Comparison of ENCODE assay signal across 9 cellular contexts in genomic region chr4:143359794-143360193, GRCh38. TPM values are rescaled to one million over a fixed set of nuclear protein-coding genes. Genes with fewer than 3 reads are reported as not detected.
A peak's percentile ranks its signal among the peaks of the same experiment; 100 is the strongest.
DNase-seq lines count a peak whose midpoint lies in the region; ATAC-seq and TF ChIP-seq lines count a peak whose summit lies in the region.
"Had no signal": no experiment of that assay in that cellular context is flagged by ENCODE, and none has a peak within 500 bp of the region (broad histone marks: within the 10 kb centered on the region; RNA-seq: fewer than 3 reads in every experiment).

No MANE protein-coding gene starts in this region.

- H3K4me1 Mint-ChIP-seq in CD14-positive monocyte: peaks cover 35% of the 10 kb centered on the region
- peaks cover 23% of the 10 kb centered on the region for H3K4me1 Mint-ChIP-seq in activated naive CD8-positive, alpha-beta T cell treated with anti-CD3 and anti-CD28 coated beads for 36 hours

- peaks cover 0 to 4% (median 0%) of the 10 kb centered on the region in 7 donors for H3K9me3 Mint-ChIP-seq in CD14-positive monocyte
- no peaks in the 10 kb centered on the region for H3K9me3 Mint-ChIP-seq in activated naive CD8-positive, alpha-beta T cell treated with anti-CD3 and anti-CD28 coated beads for 36 hours

- peaks cover 66% of the 10 kb centered on the region for H3K4me1 ChIP-seq in muscle layer of colon (ENCODE audit: insufficient read depth, low read length)

- peak overlapping the region; percentile 73 to 91 (median 86) for H3K27ac Mint-ChIP-seq in CD14-positive monocyte
- H3K27ac Mint-ChIP-seq in activated naive CD8-positive, alpha-beta T cell treated with anti-CD3 and anti-CD28 coated beads for 36 hours: peak overlapping the region; percentile 88

- no peak overlapping the region for H3K4me3 ChIP-seq in muscle layer of colon (ENCODE audit: low read depth in 1 of 2, low read length in 2 of 2)

- no peak for TF ChIP-seq CTCF in CD14-positive monocyte (IDR thresholded peaks at IDR 0.05)

- no peaks in the 10 kb centered on the region for H3K27me3 ChIP-seq in muscle layer of colon (ENCODE audit: control insufficient read depth in 1 of 2, insufficient read depth in 2 of 2, low read length in 2 of 2)

- intact Hi-C loops in CD14-positive monocyte (cut with micrococcal nuclease): no loop called here

- H3K36me3 Mint-ChIP-seq in CD14-positive monocyte: peaks cover 5 to 7% of the 10 kb centered on the region in 2 donors
- peaks cover 3% of the 10 kb centered on the region for H3K36me3 Mint-ChIP-seq in activated naive CD8-positive, alpha-beta T cell treated with anti-CD3 and anti-CD28 coated beads for 36 hours

- no peak overlapping the region for H3K9ac ChIP-seq in muscle layer of colon (ENCODE audit: low read length)

- H3K4me3 Mint-ChIP-seq in CD14-positive monocyte: peak overlapping the region in 1 of 2 donors; percentile 60
- H3K4me3 Mint-ChIP-seq in activated naive CD8-positive, alpha-beta T cell treated with anti-CD3 and anti-CD28 coated beads for 36 hours: peak overlapping the region; percentile 33

- peak; percentile 0 for ATAC-seq in HG03066 (IDR thresholded peaks at IDR 0.05; ENCODE audit: low read depth, unreplicated experiment)
- ATAC-seq in GM21367 (IDR thresholded peaks at IDR 0.05; ENCODE audit: unreplicated experiment): no peak

- peak overlapping the region; percentile 17 for H3K27ac ChIP-seq in muscle layer of colon (ENCODE audit: low read depth, low read length)

- no peaks in the 10 kb centered on the region for H3K36me3 ChIP-seq in muscle layer of colon (ENCODE audit: insufficient read depth, low read length)

- DNase-seq in CD14-positive monocyte (ENCODE audit: low spot score) (no peak), UCSD-AML1 (lab: John Stamatoyannopoulos, UW; ENCODE audit: unreplicated experiment) (no peak), ureter (ENCODE audit: low spot score) (no peak), NCI-H1694 treated with DMSO at 0.1 percent for 48 hours (lab: John Stamatoyannopoulos, UW) (no peak)
- DNase-seq in activated naive CD8-positive, alpha-beta T cell treated with anti-CD3 and anti-CD28 coated beads for 36 hours: no peak
- DNase-seq: GF-D8 had no signal

- H3K27me3 Mint-ChIP-seq in CD14-positive monocyte (ENCODE audit: low read depth in 3 of 3): peaks cover 0 to 2% (median 2%) of the 10 kb centered on the region in 3 donors
- no peaks in the 10 kb centered on the region for H3K27me3 Mint-ChIP-seq in activated naive CD8-positive, alpha-beta T cell treated with anti-CD3 and anti-CD28 coated beads for 36 hours

- no peaks in the 10 kb centered on the region for H3K9me3 ChIP-seq in muscle layer of colon (ENCODE audit: low read length)

RNA-seq across cellular contexts. Expression of gene GAB1, which starts 23.1 kb away (rescaled TPM):
- under 1 TPM; 0.55 to 0.69 TPM for polyA plus RNA-seq in CD14-positive monocyte
- under 1 TPM; 0.24 to 0.74 TPM for total RNA-seq in activated naive CD8-positive, alpha-beta T cell treated with anti-CD3 and anti-CD28 coated beads for 36 hours
- total RNA-seq in ureter: 42.4 TPM

Comparison
In these comparisons a context has a peak if more than half of its experiments do, and no peak if none do; other contexts are left out.
1. RNA of gene GAB1, which starts 23.1 kb away (total RNA-seq): 42.4 TPM in ureter (single experiment); 0.24 to 0.74 TPM in activated naive CD8-positive, alpha-beta T cell treated with anti-CD3 and anti-CD28 coated beads for 36 hours; every median in the first group is over 10 times any median in the second.